19 cellular contexts compared by ENCODE assay signal in genomic region chr17:33290156-33290697, GRCh38. TPM values are rescaled to one million over a fixed set of nuclear protein-coding genes. Genes with fewer than 3 reads are reported as not detected.
DNase-seq lines count a peak whose midpoint lies in the region; ATAC-seq, FAIRE-seq and TF ChIP-seq lines count a peak whose summit lies in the region.
"Had no signal": no experiment of that assay in that cellular context is flagged by ENCODE, and none has a peak within 500 bp of the region (broad histone marks: within the 10 kb centered on the region; RNA-seq: fewer than 3 reads in every experiment).

No MANE protein-coding gene starts in this region.

- H3K9me3 ChIP-seq in H1 (ENCODE audit: insufficient read depth in 2 of 2, low read depth in 1 of 2, low read length in 1 of 2) (no peaks in the 10 kb centered on the region), neural cell (ENCODE audit: low read length) (no peaks in the 10 kb centered on the region)

- WGBS in H1 (ENCODE audit: extremely low coverage in 1 of 2, insufficient coverage in 1 of 2, insufficient read length in 1 of 2, insufficient replicate concordance in 2 of 2, low coverage in 1 of 2, low lambda C conversion rate in 2 of 2, missing lambda C conversion rate in 1 of 2), 2 experiments: 86% methylated on average over 10 of the region's 10 CpGs; no CpG with 5 or more reads in 1 of the 2 experiments

- no peak overlapping the region for H3K23ac ChIP-seq in H1 (ENCODE audit: insufficient read length)

- H3K4me2 ChIP-seq in H1 (ENCODE audit: insufficient read depth in 1 of 2, low read depth in 2 of 2, low read length in 2 of 2) (no peak overlapping the region; a peak in 1 of 4 replicates), neural cell (ENCODE audit: low read length) (no peak overlapping the region)

- CTCF ChIA-PET in H1 (lab: Charles Lee; ENCODE audit: partially characterized antibody): interaction anchor here (0.6 to 7.8 kb wide), 16 partner anchors 11 to 436 kb away, joined by 3 to 56 read pairs (median 3); no protein-coding TSS in a partner anchor

- no peak for FAIRE-seq in H1 (lab: Jason Lieb, UNC)
- FAIRE-seq: D721Med, H54 had no signal

- no peak overlapping the region for H3K4me3 Mint-ChIP-seq in naive thymus-derived CD8-positive, alpha-beta T cell
- H3K4me3 Mint-ChIP-seq: HFFc6 had no signal

- no peak overlapping the region for H3K9ac ChIP-seq in H1 (replicated peaks in 1 of 4; ENCODE audit: extremely low read depth in 1 of 4, low read depth in 3 of 4, low read length in 3 of 4)
- H3K9ac ChIP-seq in neural cell (ENCODE audit: low read length): no peak overlapping the region

- no peaks in the 10 kb centered on the region for H3F3A ChIP-seq in neural cell (ENCODE audit: insufficient read depth, low read length, poor library complexity, severe bottlenecking)

- H2AK5ac ChIP-seq in H1 (ENCODE audit: low read depth, low read length): 0 out of 2 replicates have a peak overlapping the region, but pooled peaks have one; percentile 61

- no peaks in the 10 kb centered on the region for H3K79me2 ChIP-seq in H1 (ENCODE audit: control insufficient read depth in 1 of 2, insufficient read depth in 2 of 2, low read length in 2 of 2)
- H3K79me2 ChIP-seq in neural cell (replicated peaks; ENCODE audit: insufficient read depth, low read length): no peaks in the 10 kb centered on the region

- no peak overlapping the region for H2BK20ac ChIP-seq in H1 (ENCODE audit: low read length)

- H3K9me3 Mint-ChIP-seq in naive thymus-derived CD8-positive, alpha-beta T cell: no peaks in the 10 kb centered on the region
- H3K9me3 Mint-ChIP-seq: CD8-positive, alpha-beta memory T cell had no signal

- H4K8ac ChIP-seq in H1 (ENCODE audit: extremely low read depth, insufficient read depth, low read length): no peak overlapping the region

- peaks cover 0 to 6% (median 2%) of the 10 kb centered on the region in 4 experiments; a peak in 1 of 7 replicates for H3K4me1 ChIP-seq in H1 (replicated peaks in 1 of 4; ENCODE audit: control insufficient read depth in 3 of 4, insufficient read depth in 4 of 4, low read length in 3 of 4)

- no peak overlapping the region for H2BK5ac ChIP-seq in H1 (ENCODE audit: low read depth, low read length)

- H2BK120ac ChIP-seq in H1 (replicated peaks; ENCODE audit: low read depth, low read length): no peak overlapping the region

- H3K56ac ChIP-seq in H1 (replicated peaks; ENCODE audit: insufficient read length, low read depth, low read length): no peak overlapping the region

- no peak overlapping the region for H3K27ac ChIP-seq in H1 (ENCODE audit: low read depth, low read length)
- no peak overlapping the region for H3K27ac ChIP-seq in neural cell (ENCODE audit: low read length)

- H3K18ac ChIP-seq in H1 (ENCODE audit: extremely low read depth, low read length): no peak overlapping the region

- no peaks in the 10 kb centered on the region for H3K79me1 ChIP-seq in H1 (ENCODE audit: low read depth, low read length)

- no peaks in the 10 kb centered on the region for H3K36me3 ChIP-seq in H1 (ENCODE audit: control insufficient read depth in 2 of 4, insufficient read depth in 4 of 4, low read length in 3 of 4)
- H3K36me3 ChIP-seq in neural cell (ENCODE audit: insufficient read depth, low read length): no peaks in the 10 kb centered on the region

- no peak for TF ChIP-seq CTCF in H1 (IDR thresholded peaks at IDR 0.05; ENCODE audit: control extremely low read depth in 1 of 3, insufficient read depth in 1 of 3, low read depth in 1 of 3, low read length in 3 of 3)
- no peak for TF ChIP-seq CTCF in neural cell (IDR thresholded peaks at IDR 0.05; ENCODE audit: poor library complexity, severe bottlenecking)

- TF ChIP-seq EP300 in H1 (IDR thresholded peaks at IDR 0.05; ENCODE audit: borderline replicate concordance in 1 of 2, low read depth in 2 of 2, low read length in 2 of 2) (no peak), neural cell (conservative IDR thresholded peaks at IDR 0.05; ENCODE audit: poor library complexity, severe bottlenecking) (no peak)

- H4K5ac ChIP-seq in H1 (ENCODE audit: insufficient read length, low read depth, low read length): no peak overlapping the region

- ATAC-seq in naive thymus-derived CD8-positive, alpha-beta T cell: no peak
- no peak for ATAC-seq in GM21786 (IDR thresholded peaks at IDR 0.05; ENCODE audit: unreplicated experiment)

- H3K9me2 ChIP-seq in neural cell (ENCODE audit: insufficient read depth, low read length): no peaks in the 10 kb centered on the region

- H3K27me3 ChIP-seq in H1 (replicated peaks in 1 of 4; ENCODE audit: control insufficient read depth in 3 of 4, extremely low read depth in 1 of 4, insufficient read depth in 3 of 4, low read length in 3 of 4) (peaks cover 25 to 68% (median 61%) of the 10 kb centered on the region in 4 experiments), neural cell (ENCODE audit: insufficient read depth, low read depth, low read length) (peaks cover 68% of the 10 kb centered on the region)

- no peak overlapping the region for H2BK12ac ChIP-seq in H1 (ENCODE audit: low read depth, low read length)

- H3K27me3 Mint-ChIP-seq in naive thymus-derived CD8-positive, alpha-beta T cell: peaks cover 34 to 86% (median 47%) of the 10 kb centered on the region in 5 donors

- TF ChIP-seq POLR2A in H1 (IDR thresholded peaks at IDR 0.05; ENCODE audit: control extremely low read depth in 1 of 2, low read depth in 2 of 2, low read length in 2 of 2): no peak

- peaks cover 2 to 9% of the 10 kb centered on the region in 2 experiments for H4K20me1 ChIP-seq in H1 (replicated peaks in 1 of 2; ENCODE audit: control insufficient read depth in 1 of 2, insufficient read depth in 2 of 2, low read length in 2 of 2)
- no peaks in the 10 kb centered on the region for H4K20me1 ChIP-seq in neural cell (ENCODE audit: insufficient read depth)

- peaks cover 11 to 12% (median 12%) of the 10 kb centered on the region in 4 donors for H3K4me1 Mint-ChIP-seq in naive thymus-derived CD8-positive, alpha-beta T cell

- DNase-seq in NCI-H82 (lab: John Stamatoyannopoulos, UW): peak; percentile 15
- no peak for DNase-seq in NCI-H82 treated with DMSO at 0.1 percent for 48 hours (lab: John Stamatoyannopoulos, UW; ENCODE audit: unreplicated experiment)
- no peak for DNase-seq in H1 (ENCODE audit: low read depth in 1 of 2, low spot score in 2 of 2)
- DNase-seq in naive thymus-derived CD8-positive, alpha-beta T cell: no peak
- DNase-seq in putamen (ENCODE audit: low spot score): no peak
- no peak for DNase-seq in kidney tubule cell (ENCODE audit: low spot score)
- DNase-seq: 8988T; CD8-positive, alpha-beta memory T cell; HFFc6; NCI-H1092; NCI-H146; NCI-H2081 treated with DMSO at 0.1 percent for 48 hours; NCI-H510A had no signal

- no peak overlapping the region for H2AFZ ChIP-seq in H1 (ENCODE audit: low read length)
- H2AFZ ChIP-seq in neural cell (ENCODE audit: low read depth, low read length): no peak overlapping the region

- TF ChIP-seq RAD21 in H1 (IDR thresholded peaks at IDR 0.05 in 1 of 2, conservative IDR thresholded peaks at IDR 0.05 in 1 of 2; ENCODE audit: low read depth in 2 of 2, low read length in 2 of 2) (no peak), neural cell (conservative IDR thresholded peaks at IDR 0.05) (no peak)

- no peak overlapping the region for H2BK15ac ChIP-seq in H1 (ENCODE audit: low read length)

- H3K4ac ChIP-seq in H1 (replicated peaks; ENCODE audit: insufficient read length, low read depth, low read length): no peak overlapping the region

- no peak overlapping the region for H3K14ac ChIP-seq in H1 (ENCODE audit: insufficient read length)

- H3K27ac Mint-ChIP-seq in naive thymus-derived CD8-positive, alpha-beta T cell: no peak overlapping the region
- H3K27ac Mint-ChIP-seq: CD8-positive, alpha-beta memory T cell; HFFc6 had no signal

- peaks cover 22% of the 10 kb centered on the region; the same call in 1 of the 2 replicates for H3K23me2 ChIP-seq in H1 (ENCODE audit: low read depth, low read length)

- no peak overlapping the region for H3K4me3 ChIP-seq in H1 (ENCODE audit: extremely low read depth in 1 of 4, insufficient read depth in 2 of 4, low read depth in 3 of 4, low read length in 4 of 4)
- H3K4me3 ChIP-seq in neural cell (ENCODE audit: low read length): peak overlapping the region; percentile 91

- H3K36me3 Mint-ChIP-seq in naive thymus-derived CD8-positive, alpha-beta T cell: peaks cover 0 to 5% (median 0%) of the 10 kb centered on the region in 3 donors

- POLR2A ChIA-PET in H1 (lab: Charles Lee; ENCODE audit: partially characterized antibody): no interaction called here
- POLR2A ChIA-PET in naive thymus-derived CD8-positive, alpha-beta T cell (lab: Charles Lee): no interaction called here

- no peak overlapping the region for H4K91ac ChIP-seq in H1 (replicated peaks; ENCODE audit: insufficient read length, low read length)

TF ChIP-seq in H1, 55 proteins besides CTCF, POLR2A, EP300 and RAD21:
- no peak for TF ChIP-seq ZNF274 (IDR thresholded peaks at IDR 0.05; ENCODE audit: borderline replicate concordance, extremely low read depth, low read length)
- TF ChIP-seq NRF1 (IDR thresholded peaks at IDR 0.05; ENCODE audit: low read depth, low read length): no peak
- TF ChIP-seq EZH2 (IDR thresholded peaks at IDR 0.05; ENCODE audit: low read depth, low read length, severe bottlenecking): no peak
- TF ChIP-seq TCF12 (IDR thresholded peaks at IDR 0.05; ENCODE audit: low read depth, low read length): no peak
- no peak for TF ChIP-seq CEBPB (IDR thresholded peaks at IDR 0.05; ENCODE audit: low read depth, low read length)

TF ChIP-seq in neural cell, 6 proteins besides CTCF, POLR2A, EP300 and RAD21:
- TF ChIP-seq TAF1 (IDR thresholded peaks at IDR 0.05; ENCODE audit: low read depth): no peak

RNA-seq across cellular contexts. Expression of gene ASIC2, which starts 2.9 kb away (rescaled TPM):
- 1.1 and 1.2 TPM in 2 replicates for total RNA-seq in H1 (2021; fragmentation: NEBNext Ultra II Directional; extraction: Animal tissue kit (Norgen Biotek cat#: 25700))
- 0.86 and 1.3 TPM in 2 replicates for polyA plus RNA-seq in H1 (2011; rRNA removed)
- polyA plus RNA-seq in H1 (2011; cell fraction: cytosol; rRNA removed): 0.84 TPM
- polyA plus RNA-seq in H1 (2011; cell fraction: nucleus; rRNA removed): 2.8 TPM
- polyA plus RNA-seq in H1 (2012, experiment 1 of 2): 0.21 to 0.61 TPM (median 0.45 TPM) in 4 replicates
- 0.37 TPM for polyA plus RNA-seq in H1 (2012, experiment 2 of 2)
- 0.75 TPM for polyA plus RNA-seq in H1 (2013, experiment 1 of 2)
- 0.79 TPM for polyA plus RNA-seq in H1 (2013, experiment 2 of 2)
- 2.6 and 2.9 TPM in 2 replicates for polyA minus RNA-seq in H1 (2011; rRNA and poly(A)+ RNA removed)
- 0.88 TPM for polyA minus RNA-seq in H1 (2011; cell fraction: cytosol; rRNA and poly(A)+ RNA removed)
- 12.2 TPM for polyA minus RNA-seq in H1 (2011; cell fraction: nucleus; rRNA and poly(A)+ RNA removed)
- polyA plus RNA-seq in neural cell: 2.4 and 5.6 TPM in 2 replicates
- polyA minus RNA-seq in neural cell: 6.8 and 8.5 TPM in 2 replicates
- not detected for total RNA-seq in naive thymus-derived CD8-positive, alpha-beta T cell
- not detected for polyA plus RNA-seq in naive thymus-derived CD8-positive, alpha-beta T cell
- total RNA-seq: CD8-positive, alpha-beta memory T cell; HFFc6; HT-29; MCF 10A had no signal
- polyA plus RNA-seq: CD8-positive, alpha-beta memory T cell had no signal
